In the genomic region with DNA sequence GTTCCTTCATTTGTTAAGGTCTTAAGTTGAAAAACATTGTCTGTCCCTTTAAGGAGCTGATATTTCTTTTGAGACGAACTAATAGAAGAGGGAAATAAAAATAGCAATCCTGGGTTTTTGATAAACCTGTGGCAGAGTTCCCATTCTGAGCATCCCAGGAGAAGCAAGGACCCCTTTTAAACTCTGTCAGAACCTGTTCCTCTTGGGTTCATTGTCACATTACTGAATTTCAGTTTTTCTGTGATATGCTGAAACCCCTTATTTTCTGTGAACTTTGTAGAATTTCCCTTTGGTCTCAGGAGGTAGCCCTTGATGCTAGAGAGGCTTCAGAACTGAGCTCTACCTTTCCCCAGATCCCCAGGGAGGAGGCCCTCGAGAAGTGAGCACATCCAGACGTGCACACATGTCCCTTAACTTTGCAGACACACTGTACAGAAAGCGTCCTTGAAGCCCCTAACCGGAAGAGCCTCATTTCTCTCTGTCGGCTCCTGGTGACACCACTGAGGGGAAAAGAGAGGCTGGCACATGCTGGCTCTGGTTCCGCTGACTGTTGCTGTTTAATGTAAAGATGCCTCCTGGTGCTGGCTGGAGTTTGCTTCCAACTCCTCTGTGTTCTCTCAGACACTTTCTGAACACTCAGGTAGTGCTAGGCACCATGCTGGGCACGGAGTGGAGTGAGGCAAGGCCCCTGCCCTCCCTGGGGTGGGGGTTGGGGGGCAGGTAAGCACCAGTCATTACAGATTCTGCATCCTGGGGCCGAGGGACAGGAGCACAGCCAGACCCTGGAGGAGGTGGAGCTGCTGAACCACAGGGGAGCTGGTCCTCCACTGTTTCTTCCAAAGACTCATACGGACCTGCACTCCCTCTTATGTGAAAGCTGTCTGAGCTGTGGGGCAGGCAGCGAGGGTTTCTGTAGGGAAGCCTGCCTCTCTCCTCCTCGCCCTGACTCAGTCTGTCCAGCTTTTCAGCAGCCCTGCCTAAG, we compare ENCODE assay signal across 21 cellular contexts.
A peak's percentile ranks its signal among the peaks of the same experiment; 100 is the strongest.
DNase-seq lines count a peak whose midpoint lies in the region; ATAC-seq and TF ChIP-seq lines count a peak whose summit lies in the region.
"Had no signal": no experiment of that assay in that cellular context is flagged by ENCODE, and none has a peak within 500 bp of the region (broad histone marks: within the 10 kb centered on the region; RNA-seq: fewer than 3 reads in every experiment).

No MANE protein-coding gene starts in this region.

- H3K27me3 ChIP-seq in Karpas-422 (ENCODE audit: low read length): no peaks in the 10 kb centered on the region
- H3K27me3 ChIP-seq in endodermal cell (ENCODE audit: control insufficient read depth, insufficient read depth, low read length, poor library complexity, severe bottlenecking): no peaks in the 10 kb centered on the region
- H3K27me3 ChIP-seq: BLaER1, Peyer's patch had no signal

- no peak overlapping the region for H3K9ac ChIP-seq in Karpas-422 (ENCODE audit: low read length)
- H3K9ac ChIP-seq in endodermal cell (ENCODE audit: extremely low read depth, low read length, poor library complexity, severe bottlenecking): no peak overlapping the region
- H3K9ac ChIP-seq: BLaER1 had no signal

- no peak overlapping the region for H3K4me2 ChIP-seq in Karpas-422 (ENCODE audit: low read depth, low read length, poor library complexity, severe bottlenecking)
- H3K4me2 ChIP-seq: BLaER1 had no signal

- H4K20me1 ChIP-seq in Karpas-422 (ENCODE audit: insufficient read depth, low read depth, low read length): no peaks in the 10 kb centered on the region
- H4K20me1 ChIP-seq: BLaER1 had no signal

- H3K4me3 ChIP-seq in Karpas-422 (ENCODE audit: low read length) (no peak overlapping the region), endodermal cell (ENCODE audit: low read length) (no peak overlapping the region)
- H3K4me3 ChIP-seq: BLaER1, Peyer's patch, SK-N-MC had no signal

- no peak overlapping the region for H3K4me3 Mint-ChIP-seq in natural killer cell treated with Interleukin-12 subunit alpha and Interleukin-12 subunit beta and Interleukin-15 and Interleukin-18, amount 100 ng/mL, for 72 hours
- no peak overlapping the region for H3K4me3 Mint-ChIP-seq in natural killer cell
- H3K4me3 Mint-ChIP-seq in endodermal cell: no peak overlapping the region
- H3K4me3 Mint-ChIP-seq: CD8-positive, alpha-beta T cell had no signal

- WGBS in endodermal cell (ENCODE audit: insufficient coverage in 1 of 2, insufficient read length in 1 of 2), 2 experiments: 67% methylated on average over 8 to 12 of the region's 12 CpGs

- peaks cover 7 to 28% of the 10 kb centered on the region in 2 donors for H3K27me3 Mint-ChIP-seq in natural killer cell treated with Interleukin-12 subunit alpha and Interleukin-12 subunit beta and Interleukin-15 and Interleukin-18, amount 100 ng/mL, for 72 hours
- H3K27me3 Mint-ChIP-seq in natural killer cell (ENCODE audit: low read depth in 2 of 2) (peaks cover 0 to 7% of the 10 kb centered on the region in 2 donors), endodermal cell (ENCODE audit: insufficient read depth) (no peaks in the 10 kb centered on the region)

- in situ Hi-C loops in KBM-7 (cut with MboI; ENCODE audit: low pct_unique_long_range_greater_than_20kb, low sequenced_read_pairs): no loop called here

- H3K27ac ChIP-seq in Karpas-422 (ENCODE audit: low read length) (no peak overlapping the region), endodermal cell (ENCODE audit: low read depth, low read length) (no peak overlapping the region)
- H3K27ac ChIP-seq: BLaER1, HL-60, Peyer's patch, SK-N-MC had no signal

- no peaks in the 10 kb centered on the region for H3K79me2 ChIP-seq in Karpas-422 (ENCODE audit: low read length)

- H3K4me1 Mint-ChIP-seq in natural killer cell treated with Interleukin-12 subunit alpha and Interleukin-12 subunit beta and Interleukin-15 and Interleukin-18, amount 100 ng/mL, for 72 hours (ENCODE audit: low read depth in 2 of 2): no peaks in the 10 kb centered on the region
- H3K4me1 Mint-ChIP-seq in natural killer cell (no peaks in the 10 kb centered on the region), endodermal cell (peaks cover 9% of the 10 kb centered on the region)

- peak; percentile 3 to 12 for ATAC-seq in natural killer cell treated with Interleukin-12 subunit alpha and Interleukin-12 subunit beta and Interleukin-15 and Interleukin-18, amount 100 ng/mL, for 72 hours
- ATAC-seq in natural killer cell: no peak
- ATAC-seq: CD8-positive, alpha-beta T cell; Right ventricle myocardium inferior had no signal

- H3K27ac Mint-ChIP-seq in natural killer cell treated with Interleukin-12 subunit alpha and Interleukin-12 subunit beta and Interleukin-15 and Interleukin-18, amount 100 ng/mL, for 72 hours: no peak overlapping the region
- no peak overlapping the region for H3K27ac Mint-ChIP-seq in natural killer cell
- H3K27ac Mint-ChIP-seq in endodermal cell: no peak overlapping the region
- H3K27ac Mint-ChIP-seq: CD8-positive, alpha-beta T cell had no signal

- TF ChIP-seq CTCF in natural killer cell (IDR thresholded peaks at IDR 0.05) (no peak), endodermal cell (conservative IDR thresholded peaks at IDR 0.05) (no peak)

- H3K4me1 ChIP-seq in Karpas-422 (ENCODE audit: low read length) (peaks cover 10% of the 10 kb centered on the region), endodermal cell (ENCODE audit: control insufficient read depth, insufficient read depth, low read length) (peaks cover 2% of the 10 kb centered on the region)
- H3K4me1 ChIP-seq: Peyer's patch had no signal

- DNase-seq in natural killer cell treated with Interleukin-12 subunit alpha and Interleukin-12 subunit beta and Interleukin-15 and Interleukin-18, amount 100 ng/mL, for 72 hours (ENCODE audit: low spot score): peak; percentile 44
- no peak for DNase-seq in natural killer cell
- DNase-seq in Karpas-422: no peak
- DNase-seq in endodermal cell: peak; percentile 70
- DNase-seq in nucleus accumbens (lab: John Stamatoyannopoulos, UW): no peak
- no peak for DNase-seq in amniotic stem cell (lab: John Stamatoyannopoulos, UW)
- DNase-seq in KBM-7: no peak
- DNase-seq in mesenteric fat pad (ENCODE audit: low spot score): no peak
- DNase-seq: CD8-positive, alpha-beta T cell; DMS79 treated with DMSO at 0.1 percent for 48 hours; GDM1; HCEC 1CT; MV-4-11; NCI-H1417; NCI-H2029; NCI-H510A; Peyer's patch had no signal

- no peaks in the 10 kb centered on the region for H3K36me3 ChIP-seq in Karpas-422 (ENCODE audit: insufficient read depth, low read length)
- H3K36me3 ChIP-seq in endodermal cell (ENCODE audit: control insufficient read depth, insufficient read depth, low read length): no peaks in the 10 kb centered on the region
- H3K36me3 ChIP-seq: BLaER1, Peyer's patch had no signal

- H3K9me3 ChIP-seq in Karpas-422 (ENCODE audit: low read length): no peaks in the 10 kb centered on the region
- no peaks in the 10 kb centered on the region for H3K9me3 ChIP-seq in endodermal cell (ENCODE audit: control insufficient read depth, low read length)
- H3K9me3 ChIP-seq: BLaER1, Peyer's patch had no signal

- H3K36me3 Mint-ChIP-seq in natural killer cell treated with Interleukin-12 subunit alpha and Interleukin-12 subunit beta and Interleukin-15 and Interleukin-18, amount 100 ng/mL, for 72 hours: no peaks in the 10 kb centered on the region
- no peaks in the 10 kb centered on the region for H3K36me3 Mint-ChIP-seq in natural killer cell
- no peaks in the 10 kb centered on the region for H3K36me3 Mint-ChIP-seq in endodermal cell (ENCODE audit: low read depth)
- H3K36me3 Mint-ChIP-seq: CD8-positive, alpha-beta T cell had no signal

- H3K9me2 ChIP-seq in Karpas-422 (replicated peaks; ENCODE audit: insufficient read depth, low read length): no peaks in the 10 kb centered on the region

- peak overlapping the region; percentile 1; the same call in 1 of the 2 replicates for H2AFZ ChIP-seq in Karpas-422 (ENCODE audit: low read length)

- no peaks in the 10 kb centered on the region for H3K9me3 Mint-ChIP-seq in natural killer cell treated with Interleukin-12 subunit alpha and Interleukin-12 subunit beta and Interleukin-15 and Interleukin-18, amount 100 ng/mL, for 72 hours
- H3K9me3 Mint-ChIP-seq in natural killer cell (no peaks in the 10 kb centered on the region), endodermal cell (no peaks in the 10 kb centered on the region)
- H3K9me3 Mint-ChIP-seq: CD8-positive, alpha-beta T cell had no signal

- intact Hi-C loops in natural killer cell (cut with micrococcal nuclease): no loop called here

Comparison
In these comparisons a context has a peak if more than half of its experiments do, and no peak if none do; other contexts are left out.
1. ATAC-seq: peak in natural killer cell treated with Interleukin-12 subunit alpha and Interleukin-12 subunit beta and Interleukin-15 and Interleukin-18, amount 100 ng/mL, for 72 hours (2 of 2); none in natural killer cell (0 of 3).
2. DNase-seq: peak in natural killer cell treated with Interleukin-12 subunit alpha and Interleukin-12 subunit beta and Interleukin-15 and Interleukin-18, amount 100 ng/mL, for 72 hours (single experiment) and endodermal cell (single experiment); none in natural killer cell (single experiment), Karpas-422 (single experiment), nucleus accumbens (0 of 56), amniotic stem cell (single experiment), KBM-7 (single experiment) and mesenteric fat pad (single experiment).